27 cellular contexts compared by ENCODE assay signal in the genomic region with DNA sequence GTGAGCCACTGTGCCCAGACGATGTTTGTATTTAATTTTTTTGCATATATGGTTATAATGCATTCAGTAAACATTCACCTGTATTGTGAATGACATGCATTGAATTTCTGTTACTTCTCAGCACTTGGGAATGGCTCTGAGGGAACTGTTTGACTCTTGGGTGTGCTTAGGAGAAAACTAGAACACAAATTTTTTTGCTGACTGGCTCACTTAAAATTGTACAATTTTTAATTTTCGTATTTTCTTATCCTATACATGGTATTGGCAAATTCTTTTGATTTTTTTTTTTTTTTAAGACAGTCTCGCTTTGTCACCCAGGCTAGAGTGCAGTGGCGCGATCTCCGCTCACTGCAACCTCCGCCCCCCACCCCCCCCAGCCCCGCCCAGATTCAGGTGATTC.
"Had no signal": no experiment of that assay in that cellular context is flagged by ENCODE, and none has a peak within 500 bp of the region (broad histone marks: within the 10 kb centered on the region; RNA-seq: fewer than 3 reads in every experiment).

No MANE protein-coding gene starts in this region.

- H3K27ac ChIP-seq: stomach, suprapubic skin, testis, thoracic aorta, thyroid gland, tibial artery, tibial nerve, transverse colon, upper lobe of left lung, upper lobe of right lung, uterus, vagina had no signal

- H3K4me3 ChIP-seq: stomach, suprapubic skin, testis, thoracic aorta, thyroid gland, tibial artery, tibial nerve, transverse colon, upper lobe of left lung, upper lobe of right lung, uterus, vagina had no signal

- H3K36me3 ChIP-seq: stomach, suprapubic skin, thoracic aorta, thyroid gland, tibial artery, tibial nerve, transverse colon, upper lobe of left lung, upper lobe of right lung, uterus, vagina had no signal

- H3K27me3 ChIP-seq: stomach, suprapubic skin, testis, thyroid gland, tibial artery, tibial nerve, transverse colon, upper lobe of left lung, upper lobe of right lung, uterus, vagina had no signal

- H3K9me3 ChIP-seq: stomach, suprapubic skin, testis, thoracic aorta, thyroid gland, tibial artery, tibial nerve, transverse colon, upper lobe of left lung, upper lobe of right lung, uterus, vagina had no signal

- ATAC-seq: stimulated activated effector memory CD8-positive, alpha-beta T cell treated with anti-CD3 and anti-CD28 coated beads, Interleukin-12 subunit alpha, Interleukin-12 subunit beta, amount 100 ng/mL, for 72 hours; stimulated activated memory B cell treated with anti-CD40 and anti-IgM and Interleukin-4, amounts not matched to agents 10 μg/mL and 1 μg/mL and 100 μg/mL, for 72 hours; stimulated activated naive B cell treated with anti-CD40 and anti-IgM and Interleukin-4, amounts not matched to agents 10 μg/mL and 1 μg/mL and 100 μg/mL, for 72 hours; stimulated activated naive CD8-positive, alpha-beta T cell treated with anti-CD3 and anti-CD28 coated beads, Interleukin-15, amount 100 ng/mL, for 72 hours; stimulated activated naive CD8-positive, alpha-beta T cell treated with anti-CD3 and anti-CD28 coated beads, Interleukin-15, Interleukin-2, amounts not matched to agents 100 U/mL and 50 U/mL, for 24 hours; upper lobe of right lung had no signal

- DNase-seq: stimulated activated CD4-positive, alpha-beta T cell treated with anti-CD3 and anti-CD28 coated beads, Interleukin-2, amount 100 ng/mL, for 48 hours; stimulated activated CD4-positive, alpha-beta T cell treated with anti-CD3 and anti-CD28 coated beads, Interleukin-4, amount 100 ng/mL, for 1 hour; stimulated activated CD4-positive, alpha-beta T cell treated with anti-CD3 and anti-CD28 coated beads, Interleukin-4, amount 100 ng/mL, for 24 hours; stimulated activated CD4-positive, alpha-beta T cell treated with anti-CD3 and anti-CD28 coated beads, Interleukin-4, amount 100 ng/mL, for 4 hours; stimulated activated CD8-positive, alpha-beta memory T cell treated with anti-CD3 and anti-CD28 coated beads, Interleukin-4, amount 100 ng/mL, for 48 hours; stimulated activated naive B cell treated with anti-CD40 and anti-IgM and Interleukin-4, amounts not matched to agents 10 μg/mL and 1 μg/mL and 100 μg/mL, for 72 hours; stimulated activated naive CD4-positive, alpha-beta T cell; stimulated activated naive CD4-positive, alpha-beta T cell treated with Interleukin-2 at 50 U/mL for 16 hours; stimulated activated naive CD8-positive, alpha-beta T cell treated with anti-CD3 and anti-CD28 coated beads, Interleukin-15, amount 100 ng/mL, for 72 hours; stimulated activated naive CD8-positive, alpha-beta T cell treated with anti-CD3 and anti-CD28 coated beads, Interleukin-15, Interleukin-2, amounts not matched to agents 100 U/mL and 50 U/mL, for 24 hours; stomach; substantia nigra; testis; thyroid gland; tibial artery; transverse colon; trophoblast cell; upper lobe of left lung; upper lobe of right lung; uterus had no signal

- FAIRE-seq: urothelium cell line had no signal

- H3K4me1 ChIP-seq: testis, uterus had no signal
